20 cellular contexts compared by ENCODE assay signal in genomic region chr3:145272684-145273083, GRCh38.
"Had no signal": no experiment of that assay in that cellular context is flagged by ENCODE, and none has a peak within 500 bp of the region (broad histone marks: within the 10 kb centered on the region; RNA-seq: fewer than 3 reads in every experiment).

No MANE protein-coding gene starts in this region.

- H3K4me3 Mint-ChIP-seq: activated CD4-positive, alpha-beta T cell treated with anti-CD3 and anti-CD28 coated beads for 36 hours; activated CD8-positive, alpha-beta T cell treated with anti-CD3 and anti-CD28 coated beads for 36 hours; activated naive CD8-positive, alpha-beta T cell treated with anti-CD3 and anti-CD28 coated beads for 36 hours; activated T-cell treated with anti-CD3 and anti-CD28 coated beads, Interleukin-2, amount 50 U/mL, for 72 hours; natural killer cell treated with Interleukin-12 subunit alpha and Interleukin-12 subunit beta and Interleukin-15 and Interleukin-18, amount 100 ng/mL, for 72 hours; T-cell; type B pancreatic cell had no signal

- H3K9me3 ChIP-seq: SJCRH30 had no signal

- H3K4me1 Mint-ChIP-seq: activated CD4-positive, alpha-beta T cell treated with anti-CD3 and anti-CD28 coated beads for 36 hours; activated naive CD8-positive, alpha-beta T cell treated with anti-CD3 and anti-CD28 coated beads for 36 hours; T-cell had no signal

- H3K36me3 Mint-ChIP-seq: activated naive CD8-positive, alpha-beta T cell treated with anti-CD3 and anti-CD28 coated beads for 36 hours; natural killer cell treated with Interleukin-12 subunit alpha and Interleukin-12 subunit beta and Interleukin-15 and Interleukin-18, amount 100 ng/mL, for 72 hours; T-cell; type B pancreatic cell had no signal

- ATAC-seq: activated CD4-positive, alpha-beta T cell treated with anti-CD3 and anti-CD28 coated beads for 36 hours; activated CD8-positive, alpha-beta T cell treated with anti-CD3 and anti-CD28 coated beads for 36 hours; activated T-cell treated with anti-CD3 and anti-CD28 coated beads, Interleukin-2, amount 50 U/mL, for 72 hours; foreskin keratinocyte; natural killer cell treated with Interleukin-12 subunit alpha and Interleukin-12 subunit beta and Interleukin-15 and Interleukin-18, amount 100 ng/mL, for 72 hours; T-cell had no signal

- H3K27me3 ChIP-seq: foreskin keratinocyte, sigmoid colon, SJCRH30 had no signal

- H3K4me3 ChIP-seq: lung, sigmoid colon, SJCRH30 had no signal

- H3K27ac ChIP-seq: foreskin keratinocyte, SJCRH30, VCaP had no signal

- H3K4me1 ChIP-seq: foreskin keratinocyte, sigmoid colon, SJCRH30 had no signal

- H3K27me3 Mint-ChIP-seq: activated CD4-positive, alpha-beta T cell treated with anti-CD3 and anti-CD28 coated beads for 36 hours; activated CD8-positive, alpha-beta T cell treated with anti-CD3 and anti-CD28 coated beads for 36 hours; activated naive CD8-positive, alpha-beta T cell treated with anti-CD3 and anti-CD28 coated beads for 36 hours; natural killer cell treated with Interleukin-12 subunit alpha and Interleukin-12 subunit beta and Interleukin-15 and Interleukin-18, amount 100 ng/mL, for 72 hours; T-cell; type B pancreatic cell had no signal

- H3K27ac Mint-ChIP-seq: activated CD4-positive, alpha-beta T cell treated with anti-CD3 and anti-CD28 coated beads for 36 hours; activated CD8-positive, alpha-beta T cell treated with anti-CD3 and anti-CD28 coated beads for 36 hours; activated naive CD8-positive, alpha-beta T cell treated with anti-CD3 and anti-CD28 coated beads for 36 hours; activated T-cell treated with anti-CD3 and anti-CD28 coated beads, Interleukin-2, amount 50 U/mL, for 72 hours; natural killer cell treated with Interleukin-12 subunit alpha and Interleukin-12 subunit beta and Interleukin-15 and Interleukin-18, amount 100 ng/mL, for 72 hours; T-cell; type B pancreatic cell had no signal

- H3K36me3 ChIP-seq: sigmoid colon, SJCRH30 had no signal

- DNase-seq: activated CD4-positive, alpha-beta T cell treated with anti-CD3 and anti-CD28 coated beads for 36 hours; activated CD8-positive, alpha-beta memory T cell treated with anti-CD3 and anti-CD28 coated beads, Interleukin-2, amount 50 U/mL, for 4 hours; activated CD8-positive, alpha-beta T cell treated with anti-CD3 and anti-CD28 coated beads for 36 hours; activated gamma-delta T cell treated with Interleukin-2 at 50 U/mL for 16 hours; activated naive CD8-positive, alpha-beta T cell treated with anti-CD3 and anti-CD28 coated beads for 36 hours; activated T-cell treated with anti-CD3 and anti-CD28 coated beads, Interleukin-2, amount 50 U/mL, for 72 hours; aorta; effector CD4-positive, alpha-beta T cell; foreskin keratinocyte; kidney glomerular epithelial cell; nucleus accumbens; sigmoid colon; SJCRH30; stimulated activated CD4-positive, alpha-beta T cell treated with anti-CD3 and anti-CD28 coated beads, Interleukin-12 subunit alpha, Interleukin-12 subunit beta, amount 100 ng/mL, for 4 hours; stimulated activated naive CD4-positive, alpha-beta T cell; T-cell had no signal
